Comparison of ENCODE assay signal across 1 cellular context in genomic region chr2:88603146-88603545, GRCh38.
TF ChIP-seq lines count a peak whose summit lies in the region.

No MANE protein-coding gene starts in this region.

TF ChIP-seq in GM23338, 12 proteins besides CTCF, POLR2A, EP300 and RAD21 (continued from another document):
- TF ChIP-seq POLR2AphosphoS5 (IDR thresholded peaks at IDR 0.05; ENCODE audit: low read depth) (no peak), ZNF331 (CRISPR knock-in tag; IDR thresholded peaks at IDR 0.05; ENCODE audit: low read depth) (no peak)
